ENCODE assay signal across 8 cellular contexts in the genomic region with DNA sequence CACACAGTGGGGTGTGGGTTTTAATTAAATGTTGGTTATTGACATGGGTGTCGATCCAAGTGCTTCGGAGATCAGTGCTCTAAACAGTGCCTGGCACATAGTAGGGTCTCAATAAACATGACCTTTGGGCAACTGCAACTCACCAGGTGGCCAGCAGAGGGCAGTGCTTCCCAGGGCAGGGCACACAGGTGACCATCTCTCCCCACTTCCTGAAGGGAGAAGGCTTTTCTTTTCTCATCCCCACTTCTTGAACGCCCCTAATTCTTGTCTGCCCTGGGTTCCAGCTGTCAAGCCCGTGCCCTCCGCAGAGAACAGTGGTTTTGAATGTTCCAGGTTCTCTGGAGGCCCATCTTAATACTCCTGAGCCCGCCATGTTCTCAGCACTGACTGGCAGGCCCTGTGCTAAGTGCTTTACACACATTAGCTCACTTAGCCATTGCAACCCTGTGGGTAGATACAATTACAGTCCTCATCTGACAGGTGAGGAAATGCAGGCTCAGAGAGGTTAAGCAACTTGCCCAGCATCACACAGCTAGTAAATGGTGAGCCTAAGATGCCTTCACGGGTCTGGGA. TPM values are rescaled to one million over a fixed set of nuclear protein-coding genes. Genes with fewer than 3 reads are reported as not detected.
DNase-seq lines count a peak whose midpoint lies in the region; ATAC-seq and TF ChIP-seq lines count a peak whose summit lies in the region.

No MANE protein-coding gene starts in this region.

- WGBS in heart left ventricle, 4 donors = 79 to 84% (median 82%) methylated on average over 7 of the region's 7 CpGs

- TF ChIP-seq POLR2A in heart left ventricle (IDR thresholded peaks at IDR 0.05) = no peak

- no peak overlapping the region for H3K4me3 ChIP-seq in heart left ventricle

- intact Hi-C loops in heart left ventricle (cut with DNase I) = no loop called here

- H3K27me3 ChIP-seq in heart left ventricle = no peaks in the 10 kb centered on the region

- H3K27ac ChIP-seq in heart left ventricle = peak overlapping the region in 1 of 12 donors; percentile 14

- peaks cover 0 to 16% (median 3%) of the 10 kb centered on the region in 9 donors for H3K36me3 ChIP-seq in heart left ventricle

- H3K4me1 ChIP-seq in heart left ventricle = peaks cover 16 to 69% (median 40%) of the 10 kb centered on the region in 12 donors

- ATAC-seq in heart left ventricle (no peak), GM21447 (IDR thresholded peaks at IDR 0.05; ENCODE audit: unreplicated experiment) (no peak)

- no peaks in the 10 kb centered on the region for H3K9me3 ChIP-seq in heart left ventricle

- TF ChIP-seq CTCF in heart left ventricle (IDR thresholded peaks at IDR 0.05) = peak; percentile 84 to 97 (median 90)

- peak; percentile 49 for DNase-seq in NK-92 treated with Interleukin-12 subunit alpha and Interleukin-12 subunit beta, amount 100 ng/mL, for 24 hours (lab: John Stamatoyannopoulos, UW)
- no peak for DNase-seq in NK-92 (lab: John Stamatoyannopoulos, UW; ENCODE audit: unreplicated experiment)
- peak; percentile 21 for DNase-seq in RPMI7951 (ENCODE audit: low read depth)
- DNase-seq in activated gamma-delta T cell (lab: John Stamatoyannopoulos, UW) = peak; percentile 15
- DNase-seq in heart left ventricle = peak in 2 of 5 donors; percentile 51 to 81
- DNase-seq in stimulated activated CD4-positive, alpha-beta T cell treated with anti-CD3 and anti-CD28 coated beads, Interleukin-1b, Interleukin-23, amount 100 ng/mL, for 24 hours (ENCODE audit: low read depth in 4 of 4, low spot score in 1 of 4) = peak; percentile 59 to 77 (median 62)
- no peak for DNase-seq in KG1 (lab: John Stamatoyannopoulos, UW)

RNA-seq across cellular contexts. Expression of a gene that starts 16.3 kb away (rescaled TPM):
- total RNA-seq in RPMI7951 (2014; rRNA removed; shearing (Covaris generic)) = 0.48 and 0.88 TPM in 2 replicates
- total RNA-seq in heart left ventricle = 10 to 100 TPM; 14.5 to 47.8 (median 23.9) TPM
- polyA plus RNA-seq in heart left ventricle = 10 to 100 TPM; 18.6 to 62.1 TPM

RNA-seq across cellular contexts. Expression of a gene that starts 17.0 kb away (rescaled TPM):
- 0.24 TPM in 1 of 2 replicates, not detected in the other for total RNA-seq in RPMI7951 (2014; rRNA removed; shearing (Covaris generic))
- 1 to 10 TPM in 1 of 9 donors, under 1 TPM in 4, not detected in 4; 0.12 to 2.5 (median 0.27) TPM for total RNA-seq in heart left ventricle
- under 1 TPM; 0.08 to 0.42 TPM for polyA plus RNA-seq in heart left ventricle

RNA-seq across cellular contexts. Expression of a gene that starts 30.7 kb away (rescaled TPM):
- 6.3 and 7.2 TPM in 2 replicates for total RNA-seq in RPMI7951 (2014; rRNA removed; shearing (Covaris generic))
- total RNA-seq in heart left ventricle = 10 to 100 TPM; 17.6 to 68.2 (median 23.9) TPM
- polyA plus RNA-seq in heart left ventricle = 10 to 100 TPM; 13.0 to 16.5 TPM

RNA-seq across cellular contexts. Expression of a gene that starts 36.5 kb away (rescaled TPM):
- total RNA-seq in RPMI7951 (2014; rRNA removed; shearing (Covaris generic)) = 20.1 and 24.6 TPM in 2 replicates
- 10 to 100 TPM; 11.1 to 25.2 (median 22.3) TPM for total RNA-seq in heart left ventricle
- polyA plus RNA-seq in heart left ventricle = 10 to 100 TPM in 1 of 2 donors, 1 to 10 TPM in 1; 7.2 to 15.5 TPM

Comparison
In these comparisons a context has a peak if more than half of its experiments do, and no peak if none do; other contexts are left out.
1. DNase-seq: peak in NK-92 treated with Interleukin-12 subunit alpha and Interleukin-12 subunit beta, amount 100 ng/mL, for 24 hours (single experiment), RPMI7951 (single experiment), activated gamma-delta T cell (single experiment) and stimulated activated CD4-positive, alpha-beta T cell treated with anti-CD3 and anti-CD28 coated beads, Interleukin-1b, Interleukin-23, amount 100 ng/mL, for 24 hours (4 of 4); none in NK-92 (single experiment) and KG1 (single experiment).